14 cellular contexts compared by ENCODE assay signal in genomic region chr2:56476509-56477071, GRCh38.
"Had no signal": no experiment of that assay in that cellular context is flagged by ENCODE, and none has a peak within 500 bp of the region (broad histone marks: within the 10 kb centered on the region; RNA-seq: fewer than 3 reads in every experiment).

No MANE protein-coding gene starts in this region.

- H3K4me3 ChIP-seq: ascending aorta, dorsolateral prefrontal cortex, gastrocnemius medialis, heart left ventricle, spleen, suprapubic skin, upper lobe of left lung had no signal

- H3K27ac ChIP-seq: ascending aorta, dorsolateral prefrontal cortex, gastrocnemius medialis, heart left ventricle, spleen, suprapubic skin, upper lobe of left lung had no signal

- DNase-seq: activated CD4-positive, alpha-beta T cell treated with anti-CD3 and anti-CD28 coated beads, Interleukin-2, amount 50 U/mL, for 1 hour; activated naive CD4-positive, alpha-beta T cell treated with anti-CD3 and anti-CD28 coated beads for 36 hours; dorsolateral prefrontal cortex; endodermal cell; gastrocnemius medialis; heart left ventricle; immature natural killer cell; left colon; midbrain; spleen; T-helper 9 cell; upper lobe of left lung had no signal

- H3K27me3 ChIP-seq: ascending aorta, dorsolateral prefrontal cortex, gastrocnemius medialis, heart left ventricle, spleen, suprapubic skin, upper lobe of left lung had no signal

- H3K36me3 ChIP-seq: ascending aorta, gastrocnemius medialis, heart left ventricle, spleen, suprapubic skin, upper lobe of left lung had no signal

- H3K4me1 ChIP-seq: ascending aorta, spleen, suprapubic skin, upper lobe of left lung had no signal

- H3K9me3 ChIP-seq: ascending aorta, gastrocnemius medialis, heart left ventricle, suprapubic skin, upper lobe of left lung had no signal
